ENCODE assay signal across 17 cellular contexts in genomic region chr18:21386523-21387240, GRCh38.
"Had no signal": no experiment of that assay in that cellular context is flagged by ENCODE, and none has a peak within 500 bp of the region (broad histone marks: within the 10 kb centered on the region; RNA-seq: fewer than 3 reads in every experiment).

No MANE protein-coding gene starts in this region.

- H3K36me3 ChIP-seq: adrenal gland, colonic mucosa, left lung, sigmoid colon, transverse colon had no signal

- H3K4me1 ChIP-seq: adrenal gland, colonic mucosa, left lung, sigmoid colon had no signal

- H3K4me3 Mint-ChIP-seq: memory B cell, nephron had no signal

- H3K27ac ChIP-seq: adrenal gland, colonic mucosa, left lung, sigmoid colon, transverse colon had no signal

- H3K9me3 Mint-ChIP-seq: activated T-helper 2 cell treated with anti-CD3 and anti-CD28 coated beads, Interferon-gamma antibody, Interleukin-2, Interleukin-4, amounts not matched to agents 10 μg/mL and 5 μg/mL and 100 μg/mL, durations not matched to agents 14 hours and 24 hours and 36 hours; memory B cell; nephron had no signal

- DNase-seq: activated CD4-positive, alpha-beta T cell treated with anti-CD3 and anti-CD28 coated beads, Interleukin-2, amount 50 U/mL, for 1 hour; activated CD4-positive, CD25-positive, alpha-beta regulatory T cell; activated naive CD4-positive, alpha-beta T cell treated with anti-CD3 and anti-CD28 coated beads, Interleukin-2, amount 50 U/mL, for 16 hours; adrenal gland; caudate nucleus; colonic mucosa; effector CD4-positive, alpha-beta T cell; left lung; sigmoid colon; stimulated activated CD4-positive, alpha-beta T cell treated with anti-CD3 and anti-CD28 coated beads, Interleukin-2, amount 100 ng/mL, for 24 hours; stimulated activated naive CD4-positive, alpha-beta T cell; substantia nigra; T-helper 2 cell; transverse colon had no signal

- H3K27ac Mint-ChIP-seq: activated T-helper 2 cell treated with anti-CD3 and anti-CD28 coated beads, Interferon-gamma antibody, Interleukin-2, Interleukin-4, amounts not matched to agents 10 μg/mL and 5 μg/mL and 100 μg/mL, durations not matched to agents 14 hours and 24 hours and 36 hours; memory B cell; nephron had no signal

- ATAC-seq: left lung had no signal

- H3K36me3 Mint-ChIP-seq: memory B cell had no signal

- H3K4me3 ChIP-seq: adrenal gland, colonic mucosa, left lung, sigmoid colon, transverse colon had no signal

- H3K4me1 Mint-ChIP-seq: memory B cell, nephron had no signal

- H3K27me3 ChIP-seq: adrenal gland, colonic mucosa, left lung, sigmoid colon, transverse colon had no signal

- H3K9me3 ChIP-seq: adrenal gland, colonic mucosa, left lung, sigmoid colon, transverse colon had no signal
